Comparison of ENCODE assay signal across 16 cellular contexts in the genomic region with DNA sequence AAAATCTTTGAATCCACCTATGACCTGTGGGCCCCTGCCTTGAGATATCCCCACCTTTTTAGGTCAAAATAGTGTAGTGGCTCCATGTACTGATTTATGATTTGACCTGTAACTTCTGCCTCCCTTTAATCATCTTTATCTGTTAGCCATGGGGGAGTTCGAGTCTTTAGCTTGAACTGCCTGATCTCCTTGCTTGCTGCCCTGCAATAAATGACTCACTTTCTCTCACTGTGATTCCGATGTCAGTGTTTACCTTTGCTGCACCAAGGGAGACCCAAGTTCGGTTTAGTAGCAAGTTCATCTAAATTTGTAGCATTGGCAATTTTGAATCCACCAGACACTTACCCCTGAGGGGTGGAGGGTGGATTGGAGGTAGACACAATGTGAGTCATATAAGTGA.
DNase-seq lines count a peak whose midpoint lies in the region; ATAC-seq, FAIRE-seq and TF ChIP-seq lines count a peak whose summit lies in the region.
"Had no signal": no experiment of that assay in that cellular context is flagged by ENCODE, and none has a peak within 500 bp of the region (broad histone marks: within the 10 kb centered on the region; RNA-seq: fewer than 3 reads in every experiment).

No MANE protein-coding gene starts in this region.

- H3K4me3 Mint-ChIP-seq in endothelial cell (ENCODE audit: unreplicated experiment), result no peak overlapping the region
- peak overlapping the region; percentile 24 for H3K4me3 Mint-ChIP-seq in nephron progenitor cell

- CTCF ChIA-PET in PC-9 (lab: Charles Lee), result no interaction called here

- no peaks in the 10 kb centered on the region for H3K79me2 ChIP-seq in PC-9 (ENCODE audit: low read depth)

- intact Hi-C loops in PC-9 (cut with micrococcal nuclease; ENCODE audit: unreplicated experiment) (no loop called here), Right ventricle myocardium inferior (cut with DNase I) (no loop called here)

- no peaks in the 10 kb centered on the region for H3K9me3 ChIP-seq in PC-9 (ENCODE audit: insufficient read depth, low read depth)
- H3K9me3 ChIP-seq: Caco-2, SJCRH30 had no signal

- H3K9me3 Mint-ChIP-seq in endothelial cell (ENCODE audit: unreplicated experiment) (peaks cover 34% of the 10 kb centered on the region), nephron progenitor cell (no peaks in the 10 kb centered on the region)

- H3K27ac Mint-ChIP-seq in endothelial cell (ENCODE audit: unreplicated experiment), result peak overlapping the region; percentile 40
- H3K27ac Mint-ChIP-seq in nephron progenitor cell, result peak overlapping the region; percentile 26

- H2AFZ ChIP-seq in PC-9, result no peak overlapping the region

- peak; percentile 31 for DNase-seq in H4 (ENCODE audit: low spot score)
- peak in 1 of 2 experiments; percentile 49 for DNase-seq in PC-9
- no peak for DNase-seq in endothelial cell (ENCODE audit: low spot score)
- DNase-seq in nephron progenitor cell, result no peak
- no peak for DNase-seq in GM19239 (ENCODE audit: insufficient read length, low spot score)
- DNase-seq in Right ventricle myocardium inferior (ENCODE audit: missing footprints), result no peak
- DNase-seq in NCI-H1436 (lab: John Stamatoyannopoulos, UW), result no peak
- no peak for DNase-seq in NCI-H1048 (lab: John Stamatoyannopoulos, UW)
- DNase-seq: Caco-2, KG1, NCI-H146, NCI-H2081 treated with DMSO at 0.1 percent for 48 hours, NCI-H510A treated with DMSO at 0.1 percent for 48 hours, SJCRH30, SW 1271 had no signal

- no peaks in the 10 kb centered on the region for H3K9me2 ChIP-seq in PC-9 (ENCODE audit: insufficient read depth)

- FAIRE-seq in GM19239 (lab: Jason Lieb, UNC), result no peak

- no peak overlapping the region for H3K27ac ChIP-seq in PC-9
- H3K27ac ChIP-seq: SJCRH30 had no signal

- BruUV-seq in PC-9 (replicated peaks; lab: Mats Ljungman, UMichigan), result no TSS peak

- H3K36me3 ChIP-seq in PC-9 (ENCODE audit: low read depth), result no peaks in the 10 kb centered on the region
- H3K36me3 ChIP-seq: SJCRH30 had no signal

- no peak for ATAC-seq in Right ventricle myocardium inferior
- ATAC-seq: HCT116 had no signal

- H3K36me3 Mint-ChIP-seq in endothelial cell (ENCODE audit: low read depth, unreplicated experiment) (peaks cover 4% of the 10 kb centered on the region), nephron progenitor cell (ENCODE audit: low read depth) (no peaks in the 10 kb centered on the region)

- 0 out of 2 replicates have a peak overlapping the region, but pooled peaks have one; percentile 13 for H3K4me2 ChIP-seq in PC-9

- H3K27me3 Mint-ChIP-seq in endothelial cell (ENCODE audit: unreplicated experiment) (no peaks in the 10 kb centered on the region), nephron progenitor cell (ENCODE audit: low read depth, poor library complexity) (peaks cover 11% of the 10 kb centered on the region)

- no peak for TF ChIP-seq CTCF in PC-9 (conservative IDR thresholded peaks at IDR 0.05)
- no peak for TF ChIP-seq CTCF in endothelial cell (IDR thresholded peaks at IDR 0.05; ENCODE audit: unreplicated experiment)
- no peak for TF ChIP-seq CTCF in nephron progenitor cell (IDR thresholded peaks at IDR 0.05)

- POLR2A ChIA-PET in PC-9 (lab: Charles Lee; ENCODE audit: unreplicated experiment), result no interaction called here

- 0 out of 2 replicates have a peak, but pooled peaks cover 7% of the 10 kb centered on the region for H3F3A ChIP-seq in PC-9 (ENCODE audit: insufficient read depth, low read depth)

- no peaks in the 10 kb centered on the region for H4K20me1 ChIP-seq in PC-9 (ENCODE audit: insufficient read depth)

- no peaks in the 10 kb centered on the region for H3K27me3 ChIP-seq in PC-9 (ENCODE audit: insufficient read depth, low read depth)

- no peaks in the 10 kb centered on the region for H3K4me1 Mint-ChIP-seq in endothelial cell (ENCODE audit: unreplicated experiment)
- H3K4me1 Mint-ChIP-seq in nephron progenitor cell, result peaks cover 44% of the 10 kb centered on the region

- H3K4me3 ChIP-seq in PC-9, result no peak overlapping the region
- H3K4me3 ChIP-seq: SJCRH30 had no signal

- peaks cover 14% of the 10 kb centered on the region; the same call in 1 of the 2 replicates for H3K4me1 ChIP-seq in PC-9 (replicated peaks; ENCODE audit: insufficient read depth)
- H3K4me1 ChIP-seq: Caco-2, SJCRH30 had no signal
